Comparison of ENCODE assay signal across 1 cellular context in the genomic region with DNA sequence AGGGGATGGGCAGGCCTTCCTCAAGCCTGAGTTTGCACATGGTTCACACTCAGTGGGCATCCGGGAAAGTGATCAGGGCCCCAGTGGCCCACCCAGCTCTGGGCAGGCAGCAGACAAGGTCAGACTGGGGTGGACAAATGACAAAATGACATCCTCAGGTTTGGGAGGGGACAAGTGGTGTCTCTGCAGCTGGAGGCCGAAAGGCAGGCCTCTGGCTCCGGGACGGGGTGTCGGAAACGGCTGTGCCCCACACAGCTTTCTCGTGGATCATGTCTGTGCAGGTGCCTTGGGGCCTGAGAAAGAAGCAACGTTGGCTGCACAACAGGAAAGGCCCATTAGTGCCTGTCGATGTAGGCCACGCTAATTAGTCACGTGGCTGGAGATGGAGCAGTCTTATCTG.
TF ChIP-seq lines count a peak whose summit lies in the region.

No MANE protein-coding gene starts in this region.

TF ChIP-seq in K562, 482 proteins besides CTCF, POLR2A, EP300 and RAD21 (continued from another document):
- TF ChIP-seq, protein P1, sequence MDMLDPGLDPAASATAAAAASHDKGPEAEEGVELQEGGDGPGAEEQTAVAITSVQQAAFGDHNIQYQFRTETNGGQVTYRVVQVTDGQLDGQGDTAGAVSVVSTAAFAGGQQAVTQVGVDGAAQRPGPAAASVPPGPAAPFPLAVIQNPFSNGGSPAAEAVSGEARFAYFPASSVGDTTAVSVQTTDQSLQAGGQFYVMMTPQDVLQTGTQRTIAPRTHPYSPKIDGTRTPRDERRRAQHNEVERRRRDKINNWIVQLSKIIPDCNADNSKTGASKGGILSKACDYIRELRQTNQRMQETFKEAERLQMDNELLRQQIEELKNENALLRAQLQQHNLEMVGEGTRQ (CRISPR knock-in tag; IDR thresholded peaks at IDR 0.05) = peak; percentile 31; the same call in 1 of the 2 replicates
- TF ChIP-seq CBX5 (IDR thresholded peaks at IDR 0.05; ENCODE audit: borderline replicate concordance, low read depth) (no peak), TCF7L2 (IDR thresholded peaks at IDR 0.05; ENCODE audit: low read depth, low read length) (no peak), PHB2 (IDR thresholded peaks at IDR 0.05; ENCODE audit: low read depth) (no peak), ZNF551 (CRISPR knock-in tag; IDR thresholded peaks at IDR 0.05) (no peak), ZNF140 (CRISPR knock-in tag; IDR thresholded peaks at IDR 0.05) (no peak), KLF16 (IDR thresholded peaks at IDR 0.05) (no peak), HNRNPL (IDR thresholded peaks at IDR 0.05; ENCODE audit: low read depth, low read length) (no peak), SAFB (IDR thresholded peaks at IDR 0.05; ENCODE audit: borderline replicate concordance, low read depth, low read length) (no peak)
- TF ChIP-seq, protein P2, sequence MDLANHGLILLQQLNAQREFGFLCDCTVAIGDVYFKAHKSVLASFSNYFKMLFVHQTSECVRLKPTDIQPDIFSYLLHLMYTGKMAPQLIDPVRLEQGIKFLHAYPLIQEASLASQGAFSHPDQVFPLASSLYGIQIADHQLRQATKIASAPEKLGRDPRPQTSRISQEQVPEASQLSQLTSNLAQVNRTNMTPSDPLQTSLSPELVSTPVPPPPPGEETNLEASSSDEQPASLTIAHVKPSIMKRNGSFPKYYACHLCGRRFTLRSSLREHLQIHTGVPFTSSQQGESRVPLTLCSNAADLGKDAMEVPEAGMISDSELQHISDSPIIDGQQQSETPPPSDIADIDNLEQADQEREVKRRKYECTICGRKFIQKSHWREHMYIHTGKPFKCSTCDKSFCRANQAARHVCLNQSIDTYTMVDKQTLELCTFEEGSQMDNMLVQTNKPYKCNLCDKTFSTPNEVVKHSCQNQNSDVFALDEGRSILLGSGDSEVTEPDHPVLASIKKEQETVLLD (IDR thresholded peaks at IDR 0.05) = no peak
- TF ChIP-seq, protein P3, sequence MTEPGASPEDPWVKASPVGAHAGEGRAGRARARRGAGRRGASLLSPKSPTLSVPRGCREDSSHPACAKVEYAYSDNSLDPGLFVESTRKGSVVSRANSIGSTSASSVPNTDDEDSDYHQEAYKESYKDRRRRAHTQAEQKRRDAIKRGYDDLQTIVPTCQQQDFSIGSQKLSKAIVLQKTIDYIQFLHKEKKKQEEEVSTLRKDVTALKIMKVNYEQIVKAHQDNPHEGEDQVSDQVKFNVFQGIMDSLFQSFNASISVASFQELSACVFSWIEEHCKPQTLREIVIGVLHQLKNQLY (CRISPR knock-in tag; conservative IDR thresholded peaks at IDR 0.05) = no peak
TF ChIP-seq in K562: peak in this region for 2.
